1 cellular context compared by ENCODE assay signal in the genomic region with DNA sequence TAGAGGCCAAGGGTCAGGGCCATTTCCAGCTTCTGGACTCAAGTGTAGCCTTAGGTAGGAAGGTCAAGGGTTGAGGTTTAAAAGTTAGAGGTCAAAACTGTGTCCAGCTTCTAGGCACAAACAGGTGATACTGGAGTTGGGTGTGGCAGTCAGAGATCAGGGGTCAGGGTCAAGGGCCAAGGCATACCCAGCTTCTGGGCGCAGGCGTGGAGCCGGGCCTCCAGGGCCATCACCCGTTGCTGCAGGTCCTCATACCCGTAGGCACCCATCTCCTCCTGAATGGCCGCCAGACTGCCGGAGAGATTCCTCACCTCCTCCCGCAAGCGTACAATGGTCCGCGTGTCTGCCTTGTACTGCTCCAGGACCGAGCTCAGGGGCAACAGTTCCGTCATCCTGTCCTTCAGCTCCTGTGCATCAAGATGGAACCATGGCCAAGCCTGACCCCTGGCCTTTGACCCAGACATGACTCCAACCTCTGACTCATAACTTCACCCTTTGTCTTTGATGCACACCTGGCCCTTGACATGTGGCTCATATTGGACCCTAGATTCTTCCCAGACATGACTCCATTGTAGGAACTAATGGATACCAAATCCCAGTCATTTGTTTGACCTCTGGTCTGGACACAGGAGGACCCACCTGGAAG.
TF ChIP-seq lines count a peak whose summit lies in the region.

No MANE protein-coding gene starts in this region.

TF ChIP-seq in HepG2, 621 proteins besides CTCF, POLR2A, EP300 and RAD21 (continued from another document):
- TF ChIP-seq, protein P1, sequence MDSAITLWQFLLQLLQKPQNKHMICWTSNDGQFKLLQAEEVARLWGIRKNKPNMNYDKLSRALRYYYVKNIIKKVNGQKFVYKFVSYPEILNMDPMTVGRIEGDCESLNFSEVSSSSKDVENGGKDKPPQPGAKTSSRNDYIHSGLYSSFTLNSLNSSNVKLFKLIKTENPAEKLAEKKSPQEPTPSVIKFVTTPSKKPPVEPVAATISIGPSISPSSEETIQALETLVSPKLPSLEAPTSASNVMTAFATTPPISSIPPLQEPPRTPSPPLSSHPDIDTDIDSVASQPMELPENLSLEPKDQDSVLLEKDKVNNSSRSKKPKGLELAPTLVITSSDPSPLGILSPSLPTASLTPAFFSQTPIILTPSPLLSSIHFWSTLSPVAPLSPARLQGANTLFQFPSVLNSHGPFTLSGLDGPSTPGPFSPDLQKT (CRISPR knock-in tag; IDR thresholded peaks at IDR 0.05; ENCODE audit: borderline replicate concordance), result no peak
- TF ChIP-seq, protein P2, sequence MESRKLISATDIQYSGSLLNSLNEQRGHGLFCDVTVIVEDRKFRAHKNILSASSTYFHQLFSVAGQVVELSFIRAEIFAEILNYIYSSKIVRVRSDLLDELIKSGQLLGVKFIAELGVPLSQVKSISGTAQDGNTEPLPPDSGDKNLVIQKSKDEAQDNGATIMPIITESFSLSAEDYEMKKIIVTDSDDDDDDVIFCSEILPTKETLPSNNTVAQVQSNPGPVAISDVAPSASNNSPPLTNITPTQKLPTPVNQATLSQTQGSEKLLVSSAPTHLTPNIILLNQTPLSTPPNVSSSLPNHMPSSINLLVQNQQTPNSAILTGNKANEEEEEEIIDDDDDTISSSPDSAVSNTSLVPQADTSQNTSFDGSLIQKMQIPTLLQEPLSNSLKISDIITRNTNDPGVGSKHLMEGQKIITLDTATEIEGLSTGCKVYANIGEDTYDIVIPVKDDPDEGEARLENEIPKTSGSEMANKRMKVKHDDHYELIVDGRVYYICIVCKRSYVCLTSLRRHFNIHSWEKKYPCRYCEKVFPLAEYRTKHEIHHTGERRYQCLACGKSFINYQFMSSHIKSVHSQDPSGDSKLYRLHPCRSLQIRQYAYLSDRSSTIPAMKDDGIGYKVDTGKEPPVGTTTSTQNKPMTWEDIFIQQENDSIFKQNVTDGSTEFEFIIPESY (CRISPR knock-in tag; IDR thresholded peaks at IDR 0.05), result 0 out of 2 replicates have a peak, but pooled peaks have one; percentile 21
- TF ChIP-seq MBD4 (IDR thresholded peaks at IDR 0.05; ENCODE audit: borderline replicate concordance, low read length) (no peak), NR2F1 (CRISPR knock-in tag; IDR thresholded peaks at IDR 0.05) (0 out of 4 replicates have a peak, but pooled peaks of 1 of the 2 experiments have one; percentile 15), NKX3-1 (CRISPR knock-in tag; IDR thresholded peaks at IDR 0.05) (no peak), NR2F2 (IDR thresholded peaks at IDR 0.05; ENCODE audit: borderline replicate concordance, low read depth) (0 out of 2 replicates have a peak, but pooled peaks have one; percentile 19), ZNF7 (CRISPR knock-in tag; IDR thresholded peaks at IDR 0.05) (no peak)
- TF ChIP-seq, protein P3, sequence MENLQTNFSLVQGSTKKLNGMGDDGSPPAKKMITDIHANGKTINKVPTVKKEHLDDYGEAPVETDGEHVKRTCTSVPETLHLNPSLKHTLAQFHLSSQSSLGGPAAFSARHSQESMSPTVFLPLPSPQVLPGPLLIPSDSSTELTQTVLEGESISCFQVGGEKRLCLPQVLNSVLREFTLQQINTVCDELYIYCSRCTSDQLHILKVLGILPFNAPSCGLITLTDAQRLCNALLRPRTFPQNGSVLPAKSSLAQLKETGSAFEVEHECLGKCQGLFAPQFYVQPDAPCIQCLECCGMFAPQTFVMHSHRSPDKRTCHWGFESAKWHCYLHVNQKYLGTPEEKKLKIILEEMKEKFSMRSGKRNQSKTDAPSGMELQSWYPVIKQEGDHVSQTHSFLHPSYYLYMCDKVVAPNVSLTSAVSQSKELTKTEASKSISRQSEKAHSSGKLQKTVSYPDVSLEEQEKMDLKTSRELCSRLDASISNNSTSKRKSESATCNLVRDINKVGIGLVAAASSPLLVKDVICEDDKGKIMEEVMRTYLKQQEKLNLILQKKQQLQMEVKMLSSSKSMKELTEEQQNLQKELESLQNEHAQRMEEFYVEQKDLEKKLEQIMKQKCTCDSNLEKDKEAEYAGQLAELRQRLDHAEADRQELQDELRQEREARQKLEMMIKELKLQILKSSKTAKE (CRISPR knock-in tag; IDR thresholded peaks at IDR 0.05; ENCODE audit: borderline replicate concordance), result no peak
